ENCODE assay signal across 13 cellular contexts in the genomic region with DNA sequence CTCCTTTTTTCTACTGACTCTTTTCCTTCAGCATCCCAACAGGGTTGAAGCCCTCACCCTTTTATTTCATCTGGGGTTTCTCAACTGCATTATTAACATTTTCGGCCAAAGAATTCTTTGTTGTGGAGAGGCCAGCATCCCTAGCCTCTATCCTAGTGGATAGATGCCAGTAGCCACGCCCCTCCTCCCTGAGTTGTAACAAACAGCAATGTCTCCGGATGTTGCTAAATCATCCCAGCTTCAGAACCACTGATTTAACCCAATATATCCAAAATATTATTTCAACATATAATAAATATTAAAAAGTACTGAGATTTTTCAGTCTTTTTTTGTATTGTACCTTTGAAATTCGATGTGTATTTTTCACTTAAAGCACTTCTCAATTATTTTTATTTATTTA. TPM values are rescaled to one million over a fixed set of nuclear protein-coding genes. Genes with fewer than 3 reads are reported as not detected.
A peak's percentile ranks its signal among the peaks of the same experiment; 100 is the strongest.
DNase-seq lines count a peak whose midpoint lies in the region; ATAC-seq and TF ChIP-seq lines count a peak whose summit lies in the region.
"Had no signal": no experiment of that assay in that cellular context is flagged by ENCODE, and none has a peak within 500 bp of the region (broad histone marks: within the 10 kb centered on the region; RNA-seq: fewer than 3 reads in every experiment).

No MANE protein-coding gene starts in this region.

- no peak overlapping the region for H3K9ac ChIP-seq in endodermal cell (ENCODE audit: extremely low read depth, low read length, poor library complexity, severe bottlenecking)

- H3K36me3 Mint-ChIP-seq in endodermal cell (ENCODE audit: low read depth): peaks cover 2% of the 10 kb centered on the region
- peaks cover 16% of the 10 kb centered on the region for H3K36me3 Mint-ChIP-seq in effector memory CD8-positive, alpha-beta T cell (ENCODE audit: insufficient read depth)
- H3K36me3 Mint-ChIP-seq: activated naive CD4-positive, alpha-beta T cell treated with anti-CD3 and anti-CD28 coated beads, Interleukin-2, amount 50 U/mL, for 24 hours had no signal

- no peak overlapping the region for H3K4me3 Mint-ChIP-seq in endodermal cell
- H3K4me3 Mint-ChIP-seq in effector memory CD8-positive, alpha-beta T cell: peak overlapping the region in 1 of 2 donors; percentile 13

- H3K9me3 Mint-ChIP-seq in endodermal cell: no peaks in the 10 kb centered on the region
- H3K9me3 Mint-ChIP-seq in effector memory CD8-positive, alpha-beta T cell: no peaks in the 10 kb centered on the region
- H3K9me3 Mint-ChIP-seq: activated naive CD4-positive, alpha-beta T cell treated with anti-CD3 and anti-CD28 coated beads, Interleukin-2, amount 50 U/mL, for 24 hours had no signal

- H3K4me3 ChIP-seq in endodermal cell (ENCODE audit: low read length) (no peak overlapping the region), lower leg skin (ENCODE audit: low read depth, poor library complexity, severe bottlenecking) (no peak overlapping the region)
- H3K4me3 ChIP-seq: MG63, PC-9 had no signal

- DNase-seq in AG08395 (ENCODE audit: low spot score): peak; percentile 45
- peak; percentile 26 for DNase-seq in LHCN-M2 (ENCODE audit: low read depth)
- peak; percentile 60 for DNase-seq in endodermal cell
- DNase-seq in lower leg skin (ENCODE audit: low spot score in 2 of 2): peak; percentile 56 to 92
- no peak for DNase-seq in effector memory CD8-positive, alpha-beta T cell
- no peak for DNase-seq in NCI-H345 treated with DMSO at 0.1 percent for 48 hours (lab: John Stamatoyannopoulos, UW; ENCODE audit: unreplicated experiment)
- DNase-seq: activated CD8-positive, alpha-beta memory T cell treated with anti-CD3 and anti-CD28 coated beads, Interleukin-2, amount 50 U/mL, for 48 hours; MG63; PC-9; stimulated activated CD4-positive, alpha-beta T cell treated with anti-CD3 and anti-CD28 coated beads, Interleukin-12 subunit alpha, Interleukin-12 subunit beta, amount 100 ng/mL, for 4 hours had no signal

- H3K9me3 ChIP-seq in endodermal cell (ENCODE audit: control insufficient read depth, low read length): no peaks in the 10 kb centered on the region
- H3K9me3 ChIP-seq: MG63 had no signal

- H3K27me3 ChIP-seq in endodermal cell (ENCODE audit: control insufficient read depth, insufficient read depth, low read length, poor library complexity, severe bottlenecking): no peaks in the 10 kb centered on the region
- H3K27me3 ChIP-seq: MG63 had no signal

- no peak for TF ChIP-seq POLR2A in lower leg skin (IDR thresholded peaks at IDR 0.05)

- peaks cover 4% of the 10 kb centered on the region for H3K27me3 Mint-ChIP-seq in endodermal cell (ENCODE audit: insufficient read depth)
- no peaks in the 10 kb centered on the region for H3K27me3 Mint-ChIP-seq in effector memory CD8-positive, alpha-beta T cell
- H3K27me3 Mint-ChIP-seq: activated naive CD4-positive, alpha-beta T cell treated with anti-CD3 and anti-CD28 coated beads, Interleukin-2, amount 50 U/mL, for 24 hours had no signal

- no peak overlapping the region for H3K27ac ChIP-seq in endodermal cell (ENCODE audit: low read depth, low read length)
- H3K27ac ChIP-seq: PC-9 had no signal

- WGBS in endodermal cell (ENCODE audit: insufficient coverage in 1 of 2, insufficient read length in 1 of 2), 2 experiments: 48 to 62% methylated on average over 2 to 3 of the region's 4 CpGs
- WGBS in lower leg skin, 2 donors: 27 to 34% methylated on average over 4 of the region's 4 CpGs

- ATAC-seq in HG03565 (IDR thresholded peaks at IDR 0.05; ENCODE audit: unreplicated experiment): no peak
- ATAC-seq in effector memory CD8-positive, alpha-beta T cell (replicated peaks): no peak
- no peak for ATAC-seq in GM19397 (IDR thresholded peaks at IDR 0.05; ENCODE audit: unreplicated experiment)

- TF ChIP-seq CTCF in endodermal cell (conservative IDR thresholded peaks at IDR 0.05): no peak
- no peak for TF ChIP-seq CTCF in lower leg skin (IDR thresholded peaks at IDR 0.05)

- H3K36me3 ChIP-seq in endodermal cell (ENCODE audit: control insufficient read depth, insufficient read depth, low read length): peaks cover 1% of the 10 kb centered on the region
- H3K36me3 ChIP-seq: MG63 had no signal

- peaks cover 5% of the 10 kb centered on the region for H3K4me1 ChIP-seq in endodermal cell (ENCODE audit: control insufficient read depth, insufficient read depth, low read length)

- no peak overlapping the region for H3K27ac Mint-ChIP-seq in endodermal cell
- H3K27ac Mint-ChIP-seq in effector memory CD8-positive, alpha-beta T cell: no peak overlapping the region

- intact Hi-C loops in lower leg skin (cut with DNase I; ENCODE audit: low total_unique reads): no loop called here

- peaks cover 18% of the 10 kb centered on the region for H3K4me1 Mint-ChIP-seq in endodermal cell
- peaks cover 24 to 37% of the 10 kb centered on the region in 2 donors for H3K4me1 Mint-ChIP-seq in effector memory CD8-positive, alpha-beta T cell (ENCODE audit: low read depth in 2 of 2)

RNA-seq across cellular contexts. Expression of a gene that starts 2.0 kb away (rescaled TPM):
- 14.0 and 22.4 TPM in 2 replicates for total RNA-seq in LHCN-M2 (2014; rRNA removed)
- polyA plus RNA-seq in LHCN-M2 (2012): 12.6 TPM
- 10 to 100 TPM; 31.6 to 31.9 TPM for total RNA-seq in endodermal cell
- 25.7 TPM for polyA plus RNA-seq in endodermal cell (2013, experiment 1 of 2)
- polyA plus RNA-seq in endodermal cell (2013, experiment 2 of 2): 27.2 TPM
- 10 to 100 TPM; 14.9 to 27.9 (median 22.6) TPM for total RNA-seq in lower leg skin

RNA-seq across cellular contexts. Expression of a gene that starts 52.0 kb away (rescaled TPM):
- total RNA-seq in LHCN-M2 (2014; rRNA removed): 52.6 and 71.2 TPM in 2 replicates
- polyA plus RNA-seq in LHCN-M2 (2012): 27.9 TPM
- 10 to 100 TPM; 77.1 to 96.8 TPM for total RNA-seq in endodermal cell
- polyA plus RNA-seq in endodermal cell (2013, experiment 1 of 2): 80.5 TPM
- polyA plus RNA-seq in endodermal cell (2013, experiment 2 of 2): 77.3 TPM
- total RNA-seq in lower leg skin: 100 to 1,000 TPM in 1 of 4 donors, 10 to 100 TPM in 3; 85.3 to 125 (median 93.3) TPM

Comparison
In these comparisons a context has a peak if more than half of its experiments do, and no peak if none do; other contexts are left out.
1. DNase-seq: peak in AG08395 (single experiment), LHCN-M2 (single experiment), endodermal cell (single experiment) and lower leg skin (2 of 2); none in effector memory CD8-positive, alpha-beta T cell (0 of 3) and NCI-H345 treated with DMSO at 0.1 percent for 48 hours (single experiment).